In the genomic region with DNA sequence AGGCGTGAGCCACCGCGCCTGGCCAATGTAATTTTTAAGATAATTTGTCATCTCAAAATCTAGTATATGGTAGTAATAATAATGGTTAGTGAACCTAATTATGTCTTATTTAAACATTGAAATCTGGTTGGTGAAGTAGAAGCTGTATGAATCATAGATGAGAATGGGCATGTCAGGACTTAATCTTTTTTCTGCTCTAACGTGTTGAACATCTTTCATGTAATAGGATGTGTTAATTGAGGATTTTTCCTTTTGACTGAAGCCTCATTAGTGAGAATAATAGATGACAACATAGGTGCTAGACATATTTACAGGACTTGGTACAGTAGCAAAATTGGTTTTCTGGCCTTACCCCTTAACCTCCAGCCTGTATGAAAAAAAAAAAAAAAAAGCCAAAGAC, we compare ENCODE assay signal across 30 cellular contexts.
"Had no signal": no experiment of that assay in that cellular context is flagged by ENCODE, and none has a peak within 500 bp of the region (broad histone marks: within the 10 kb centered on the region; RNA-seq: fewer than 3 reads in every experiment).

No MANE protein-coding gene starts in this region.

- H3K27ac ChIP-seq: ascending aorta, esophagus muscularis mucosa, gastroesophageal sphincter, heart right ventricle, WERI-Rb-1 had no signal

- DNase-seq: activated CD4-positive, alpha-beta memory T cell treated with anti-CD3 and anti-CD28 coated beads, Interleukin-2, amount 10 ng/mL, durations not matched to agents 7 days and 5 days; activated CD4-positive, alpha-beta T cell treated with anti-CD3 and anti-CD28 coated beads for 36 hours; activated CD4-positive, alpha-beta T cell treated with anti-CD3 and anti-CD28 coated beads, Interleukin-2, amount 10 ng/mL, durations not matched to agents 7 days and 5 days; activated CD4-positive, alpha-beta T cell treated with anti-CD3 and anti-CD28 coated beads, Interleukin-2, amount 50 U/mL, for 4 hours; activated CD4-positive, CD25-positive, alpha-beta regulatory T cell; activated CD4-positive, CD25-positive, alpha-beta regulatory T cell treated with anti-CD3 and anti-CD28 coated beads, Interleukin-2, amount 50 U/mL, for 72 hours; activated CD8-positive, alpha-beta memory T cell treated with anti-CD3 and anti-CD28 coated beads, Interleukin-2, amount 50 U/mL, for 48 hours; activated gamma-delta T cell; activated naive CD4-positive, alpha-beta T cell; activated naive CD4-positive, alpha-beta T cell treated with anti-CD3 and anti-CD28 coated beads, Interleukin-2, amount 10 ng/mL, durations not matched to agents 7 days and 5 days; activated naive CD8-positive, alpha-beta T cell treated with anti-CD3 and anti-CD28 coated beads, Interleukin-2, amount 10 ng/mL, durations not matched to agents 7 days and 5 days; activated T-cell treated with anti-CD3 and anti-CD28 coated beads for 4 hours; activated T-cell treated with anti-CD3 and anti-CD28 coated beads, Interleukin-2, amount 50 U/mL, for 24 hours; activated T-cell treated with anti-CD3 and anti-CD28 coated beads, Interleukin-2, amount 50 U/mL, for 72 hours; caudate nucleus; cortex of kidney; dermis blood vessel endothelial cell; effector CD4-positive, alpha-beta T cell; effector memory CD8-positive, alpha-beta T cell; foreskin melanocyte; heart right ventricle; T-helper 1 cell; T-helper 17 cell; T1000; WERI-Rb-1 had no signal

- H3K36me3 ChIP-seq: ascending aorta, esophagus muscularis mucosa, gastroesophageal sphincter, heart right ventricle, WERI-Rb-1 had no signal

- H3K4me3 ChIP-seq: ascending aorta, esophagus muscularis mucosa, gastroesophageal sphincter, heart right ventricle had no signal

- ATAC-seq: activated CD4-positive, alpha-beta T cell treated with anti-CD3 and anti-CD28 coated beads for 36 hours; activated naive CD4-positive, alpha-beta T cell treated with anti-CD3 and anti-CD28 coated beads, Interleukin-2, amount 50 U/mL, for 72 hours; activated T-cell treated with anti-CD3 and anti-CD28 coated beads, Interleukin-2, amount 50 U/mL, for 72 hours; effector memory CD8-positive, alpha-beta T cell; gastroesophageal sphincter; heart right ventricle; T-helper 17 cell had no signal

- FAIRE-seq: colon had no signal

- H3K27me3 ChIP-seq: ascending aorta, esophagus muscularis mucosa, gastroesophageal sphincter, heart right ventricle had no signal
